Comparison of ENCODE assay signal across 28 cellular contexts in genomic region chr10:92604841-92605240, GRCh38. TPM values are rescaled to one million over a fixed set of nuclear protein-coding genes. Genes with fewer than 3 reads are reported as not detected.
DNase-seq lines count a peak whose midpoint lies in the region; ATAC-seq and TF ChIP-seq lines count a peak whose summit lies in the region.
"Had no signal": no experiment of that assay in that cellular context is flagged by ENCODE, and none has a peak within 500 bp of the region (broad histone marks: within the 10 kb centered on the region; RNA-seq: fewer than 3 reads in every experiment).

No MANE protein-coding gene starts in this region.

- H3K36me3 Mint-ChIP-seq in activated T-cell treated with anti-CD3 and anti-CD28 coated beads, Interleukin-2, amount 50 U/mL, for 72 hours (ENCODE audit: insufficient read depth in 2 of 2): peaks cover 19 to 38% of the 10 kb centered on the region in 2 donors
- H3K36me3 Mint-ChIP-seq in CD8-positive, alpha-beta memory T cell: peaks cover 0 to 8% (median 0%) of the 10 kb centered on the region in 3 donors
- peaks cover 4% of the 10 kb centered on the region for H3K36me3 Mint-ChIP-seq in T-helper 17 cell (ENCODE audit: low read depth)
- H3K36me3 Mint-ChIP-seq in nephron progenitor cell (ENCODE audit: low read depth): peaks cover 69% of the 10 kb centered on the region

- no peaks in the 10 kb centered on the region for H3K9me3 Mint-ChIP-seq in activated T-cell treated with anti-CD3 and anti-CD28 coated beads, Interleukin-2, amount 50 U/mL, for 72 hours
- H3K9me3 Mint-ChIP-seq in CD8-positive, alpha-beta memory T cell: no peaks in the 10 kb centered on the region
- H3K9me3 Mint-ChIP-seq in nephron progenitor cell: peaks cover 29% of the 10 kb centered on the region
- H3K9me3 Mint-ChIP-seq: dendritic cell treated with granulocyte-macrophage colony-stimulating factor and Interleukin-4, amounts not matched to agents 40 ng/mL and 50 ng/mL, for 4 days; immature natural killer cell had no signal

- POLR2A ChIA-PET in CD8-positive, alpha-beta memory T cell (lab: Charles Lee): no interaction called here

- H3K9me3 ChIP-seq in CD8-positive, alpha-beta memory T cell (ENCODE audit: low read length): no peaks in the 10 kb centered on the region
- no peaks in the 10 kb centered on the region for H3K9me3 ChIP-seq in T-helper 17 cell (ENCODE audit: control insufficient read depth, low read length, poor library complexity, severe bottlenecking)
- H3K9me3 ChIP-seq: prostate gland had no signal

- no peaks in the 10 kb centered on the region for H3K27me3 ChIP-seq in CD8-positive, alpha-beta memory T cell (ENCODE audit: insufficient read depth, low read length, poor library complexity, severe bottlenecking)

- DNase-seq in activated T-cell treated with anti-CD3 and anti-CD28 coated beads, Interleukin-2, amount 50 U/mL, for 72 hours: no peak
- no peak for DNase-seq in activated T-cell treated with anti-CD3 and anti-CD28 coated beads, Interleukin-2, amount 50 U/mL, for 1 hour
- peak in 1 of 5 donors; percentile 8 for DNase-seq in CD8-positive, alpha-beta memory T cell
- no peak for DNase-seq in T-helper 17 cell
- DNase-seq in nephron progenitor cell: no peak
- no peak for DNase-seq in ureter (ENCODE audit: low spot score)
- DNase-seq: activated CD4-positive, alpha-beta T cell treated with anti-CD3 and anti-CD28 coated beads for 36 hours; activated CD8-positive, alpha-beta memory T cell treated with anti-CD3 and anti-CD28 coated beads, Interleukin-2, amount 50 U/mL, for 4 hours; activated effector memory CD4-positive, alpha-beta T cell treated with Interleukin-2 at 50 U/mL for 16 hours; central memory CD4-positive, alpha-beta T cell; hypothalamus; immature natural killer cell; KBM-7; left colon; mammary epithelial cell; NCI-H1417; NCI-H2081; NCI-H2227 treated with DMSO at 0.1 percent for 48 hours; NCI-H526 treated with DMSO at 0.1 percent for 48 hours; stimulated activated CD4-positive, alpha-beta T cell treated with anti-CD3 and anti-CD28 coated beads, Interleukin-12 subunit alpha, Interleukin-12 subunit beta, amount 100 ng/mL, for 4 hours; stimulated activated CD4-positive, alpha-beta T cell treated with anti-CD3 and anti-CD28 coated beads, Interleukin-4, amount 100 ng/mL, for 1 hour; trophoblast cell had no signal

- peak overlapping the region in 1 of 2 donors; percentile 43 for H3K4me3 Mint-ChIP-seq in activated T-cell treated with anti-CD3 and anti-CD28 coated beads, Interleukin-2, amount 50 U/mL, for 72 hours
- peak overlapping the region in 4 of 7 donors; percentile 0 to 12 (median 6) for H3K4me3 Mint-ChIP-seq in CD8-positive, alpha-beta memory T cell
- H3K4me3 Mint-ChIP-seq in T-helper 17 cell: no peak overlapping the region
- no peak overlapping the region for H3K4me3 Mint-ChIP-seq in nephron progenitor cell
- H3K4me3 Mint-ChIP-seq: activated CD4-positive, alpha-beta T cell treated with anti-CD3 and anti-CD28 coated beads for 36 hours; dendritic cell treated with granulocyte-macrophage colony-stimulating factor and Interleukin-4, amounts not matched to agents 40 ng/mL and 50 ng/mL, for 4 days; immature natural killer cell had no signal

- CTCF ChIA-PET in CD8-positive, alpha-beta memory T cell (lab: Charles Lee): interaction anchor here (1.5 kb wide), 1 partner anchor 88 kb away, joined by 3 read pairs; no protein-coding TSS in a partner anchor

- H3K4me1 ChIP-seq in CD8-positive, alpha-beta memory T cell (ENCODE audit: insufficient read depth, low read length): peaks cover 5% of the 10 kb centered on the region
- H3K4me1 ChIP-seq: prostate gland had no signal

- no peak overlapping the region for H3K4me3 ChIP-seq in CD8-positive, alpha-beta memory T cell (ENCODE audit: low read length)
- H3K4me3 ChIP-seq: prostate gland had no signal

- no peaks in the 10 kb centered on the region for H3K36me3 ChIP-seq in CD8-positive, alpha-beta memory T cell (ENCODE audit: insufficient read depth, low read length)
- H3K36me3 ChIP-seq: prostate gland had no signal

- TF ChIP-seq CTCF in nephron progenitor cell (IDR thresholded peaks at IDR 0.05): no peak

- no peak for ATAC-seq in activated T-cell treated with anti-CD3 and anti-CD28 coated beads, Interleukin-2, amount 50 U/mL, for 72 hours (replicated peaks in 1 of 2)
- no peak for ATAC-seq in T-helper 17 cell
- no peak for ATAC-seq in GM18511 (IDR thresholded peaks at IDR 0.05; ENCODE audit: unreplicated experiment)
- ATAC-seq in HG03196 (IDR thresholded peaks at IDR 0.05; ENCODE audit: unreplicated experiment): no peak
- ATAC-seq: activated CD4-positive, alpha-beta T cell treated with anti-CD3 and anti-CD28 coated beads for 36 hours; left colon; sciatic nerve had no signal

- peak overlapping the region; percentile 92 for H3K27ac Mint-ChIP-seq in activated T-cell treated with anti-CD3 and anti-CD28 coated beads, Interleukin-2, amount 50 U/mL, for 72 hours
- H3K27ac Mint-ChIP-seq in CD8-positive, alpha-beta memory T cell: peak overlapping the region in 7 of 8 donors; percentile 3 to 69 (median 51)
- H3K27ac Mint-ChIP-seq in T-helper 17 cell: peak overlapping the region; percentile 88
- peak overlapping the region; percentile 52 for H3K27ac Mint-ChIP-seq in nephron progenitor cell
- H3K27ac Mint-ChIP-seq: activated CD4-positive, alpha-beta T cell treated with anti-CD3 and anti-CD28 coated beads for 36 hours; dendritic cell treated with granulocyte-macrophage colony-stimulating factor and Interleukin-4, amounts not matched to agents 40 ng/mL and 50 ng/mL, for 4 days had no signal

- H3K27me3 Mint-ChIP-seq in activated T-cell treated with anti-CD3 and anti-CD28 coated beads, Interleukin-2, amount 50 U/mL, for 72 hours (ENCODE audit: low read depth): no peaks in the 10 kb centered on the region
- peaks cover 0 to 5% of the 10 kb centered on the region in 2 donors for H3K27me3 Mint-ChIP-seq in CD8-positive, alpha-beta memory T cell
- H3K27me3 Mint-ChIP-seq in T-helper 17 cell: no peaks in the 10 kb centered on the region
- H3K27me3 Mint-ChIP-seq in nephron progenitor cell (ENCODE audit: low read depth, poor library complexity): no peaks in the 10 kb centered on the region
- H3K27me3 Mint-ChIP-seq: activated CD4-positive, alpha-beta T cell treated with anti-CD3 and anti-CD28 coated beads for 36 hours; dendritic cell treated with granulocyte-macrophage colony-stimulating factor and Interleukin-4, amounts not matched to agents 40 ng/mL and 50 ng/mL, for 4 days had no signal

- H3K4me1 Mint-ChIP-seq in activated T-cell treated with anti-CD3 and anti-CD28 coated beads, Interleukin-2, amount 50 U/mL, for 72 hours (ENCODE audit: low read depth): peaks cover 45% of the 10 kb centered on the region
- peaks cover 30 to 53% (median 39%) of the 10 kb centered on the region in 3 donors for H3K4me1 Mint-ChIP-seq in CD8-positive, alpha-beta memory T cell
- H3K4me1 Mint-ChIP-seq in T-helper 17 cell: peaks cover 23% of the 10 kb centered on the region
- H3K4me1 Mint-ChIP-seq in nephron progenitor cell: no peaks in the 10 kb centered on the region

- no peak overlapping the region for H3K27ac ChIP-seq in CD8-positive, alpha-beta memory T cell (ENCODE audit: low read depth, low read length)
- H3K27ac ChIP-seq: C4-2B, prostate gland had no signal

RNA-seq across cellular contexts. Expression of gene KIF11, which starts 11.9 kb away (rescaled TPM):
- 10 to 100 TPM; 51.4 to 56.7 TPM for total RNA-seq in activated T-cell treated with anti-CD3 and anti-CD28 coated beads, Interleukin-2, amount 50 U/mL, for 72 hours
- 10 to 100 TPM; 36.2 to 37.1 TPM for total RNA-seq in CD8-positive, alpha-beta memory T cell
- polyA plus RNA-seq in CD8-positive, alpha-beta memory T cell: 1.0 TPM
- 1 to 10 TPM; 1.0 to 1.3 TPM for total RNA-seq in T-helper 17 cell
- 1.4 TPM for total RNA-seq in ureter

RNA-seq across cellular contexts. Expression of gene IDE, which starts 30.9 kb away (rescaled TPM):
- total RNA-seq in activated T-cell treated with anti-CD3 and anti-CD28 coated beads, Interleukin-2, amount 50 U/mL, for 72 hours: 10 to 100 TPM; 23.3 to 23.5 TPM
- total RNA-seq in CD8-positive, alpha-beta memory T cell: 10 to 100 TPM; 42.4 to 42.8 TPM
- 19.0 TPM for polyA plus RNA-seq in CD8-positive, alpha-beta memory T cell
- total RNA-seq in T-helper 17 cell (10 to 100 TPM; 28.0 to 32.4 TPM), ureter (55.2 TPM)

Comparison
In these comparisons a context has a peak if more than half of its experiments do, and no peak if none do; other contexts are left out.
1. H3K4me3 Mint-ChIP-seq: peak in CD8-positive, alpha-beta memory T cell (4 of 7); none in T-helper 17 cell (single experiment) and nephron progenitor cell (single experiment).
2. RNA of gene KIF11, which starts 11.9 kb away (total RNA-seq): 51.4 to 56.7 TPM in activated T-cell treated with anti-CD3 and anti-CD28 coated beads, Interleukin-2, amount 50 U/mL, for 72 hours and 36.2 to 37.1 TPM in CD8-positive, alpha-beta memory T cell; 1.4 TPM in ureter (single experiment) and 1.0 to 1.3 TPM in T-helper 17 cell; every median in the first group is over 10 times any median in the second.
3. Peak in every context shown above with its lines, with median percentiles within 50 percentile points of each other: H3K27ac Mint-ChIP-seq.